ENCODE assay signal across 8 cellular contexts in the genomic region with DNA sequence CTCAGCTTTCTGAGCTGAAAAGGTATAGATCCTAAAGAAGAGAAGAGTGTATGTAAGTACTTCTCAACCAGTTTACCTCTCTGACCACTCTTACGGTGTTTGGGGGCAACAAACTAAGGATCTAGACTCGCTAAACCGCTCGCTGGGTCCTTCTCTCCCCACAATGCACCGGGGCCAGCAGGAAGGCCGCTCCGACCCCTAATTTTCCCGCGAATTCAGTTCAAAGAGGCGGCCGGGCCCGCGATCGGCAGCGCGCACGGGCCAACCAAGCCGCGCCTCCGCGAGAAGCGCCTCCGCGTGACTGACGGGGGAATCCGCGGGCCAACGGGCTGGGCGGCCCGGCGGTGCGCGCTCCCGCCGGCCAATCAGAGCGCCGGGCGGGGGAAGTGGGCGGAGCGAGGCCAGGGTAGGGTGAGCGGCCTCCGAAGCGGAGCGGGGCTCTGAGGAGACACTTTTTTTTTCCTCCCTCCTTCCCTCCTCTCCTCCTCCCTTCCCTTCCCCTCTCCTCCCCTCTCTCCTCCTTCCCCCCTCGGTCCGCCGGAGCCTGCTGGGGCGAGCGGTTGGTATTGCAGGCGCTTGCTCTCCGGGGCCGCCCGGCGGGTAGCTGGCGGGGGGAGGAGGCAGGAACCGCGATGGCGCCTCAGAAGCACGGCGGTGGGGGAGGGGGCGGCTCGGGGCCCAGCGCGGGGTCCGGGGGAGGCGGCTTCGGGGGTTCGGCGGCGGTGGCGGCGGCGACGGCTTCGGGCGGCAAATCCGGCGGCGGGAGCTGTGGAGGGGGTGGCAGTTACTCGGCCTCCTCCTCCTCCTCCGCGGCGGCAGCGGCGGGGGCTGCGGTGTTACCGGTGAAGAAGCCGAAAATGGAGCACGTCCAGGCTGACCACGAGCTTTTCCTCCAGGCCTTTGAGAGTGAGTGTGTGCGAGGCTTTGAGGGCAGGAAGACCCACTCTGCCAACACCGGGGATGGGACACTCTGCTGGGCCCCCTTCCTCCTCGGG. TPM values are rescaled to one million over a fixed set of nuclear protein-coding genes. Genes with fewer than 3 reads are reported as not detected.
DNase-seq lines count a peak whose midpoint lies in the region; ATAC-seq and TF ChIP-seq lines count a peak whose summit lies in the region.
"Not testable (repeated sequence)": the region's sequence is repeated elsewhere in the genome, so short reads cannot be mapped to it uniquely, and the experiment has no call there.

A gene (plus strand): TSS at position 393 of the 995 bp plus-strand sequence. CDS start 240 bp downstream, at position 633.

- in situ Hi-C loops in GM13976 (cut with MboI; ENCODE audit: low sequenced_read_pairs, unreplicated experiment), result not testable (repeated sequence)

- not testable (repeated sequence) for TF ChIP-seq CTCF in GM13976 (IDR thresholded peaks at IDR 0.05; ENCODE audit: borderline replicate concordance, control extremely low read depth, extremely low read depth, insufficient read depth, missing control alignments); heart right ventricle (IDR thresholded peaks at IDR 0.05); tibial artery (IDR thresholded peaks at IDR 0.05)

- DNase-seq in GM13976 (ENCODE audit: low spot score), result peak; percentile 57
- DNase-seq in NCI-H146 treated with DMSO at 0.1 percent for 48 hours (lab: John Stamatoyannopoulos, UW; ENCODE audit: unreplicated experiment), result peak; percentile 84
- peak; percentile 67 to 87 (median 74) for DNase-seq in T-helper 1 cell
- DNase-seq in activated naive CD8-positive, alpha-beta T cell treated with anti-CD3 and anti-CD28 coated beads, Interleukin-2, amount 50 U/mL, for 24 hours, result peak; percentile 86
- peak; percentile 85 to 88 for DNase-seq in heart right ventricle
- peak; percentile 79 for DNase-seq in pons (ENCODE audit: low spot score)
- peak; percentile 76 to 92 for DNase-seq in tibial artery

- peaks cover 31% of the 10 kb centered on the region for H3K4me1 Mint-ChIP-seq in activated naive CD8-positive, alpha-beta T cell treated with anti-CD3 and anti-CD28 coated beads, Interleukin-2, amount 50 U/mL, for 24 hours

- H3K27me3 Mint-ChIP-seq in activated naive CD8-positive, alpha-beta T cell treated with anti-CD3 and anti-CD28 coated beads, Interleukin-2, amount 50 U/mL, for 24 hours, result not testable (repeated sequence)

- H3K36me3 ChIP-seq in heart right ventricle (peaks cover 0 to 21% (median 6%) of the 10 kb centered on the region in 9 donors), tibial artery (peaks cover 0 to 15% (median 0%) of the 10 kb centered on the region in 3 donors)

- H3K36me3 Mint-ChIP-seq in activated naive CD8-positive, alpha-beta T cell treated with anti-CD3 and anti-CD28 coated beads, Interleukin-2, amount 50 U/mL, for 24 hours (ENCODE audit: low read depth), result peaks cover 23% of the 10 kb centered on the region

- H3K9me3 Mint-ChIP-seq in activated naive CD8-positive, alpha-beta T cell treated with anti-CD3 and anti-CD28 coated beads, Interleukin-2, amount 50 U/mL, for 24 hours, result not testable (repeated sequence)

- peak within 1 kb of the TSS; percentile 67 to 92 (median 86) for H3K27ac ChIP-seq in heart right ventricle
- H3K27ac ChIP-seq in tibial artery, result peak within 1 kb of the TSS; percentile 93 to 95

- intact Hi-C loops in heart right ventricle (cut with DNase I), result loop anchor here in 1 of 10 donors (5.0 kb wide), 1 partner anchor 35 kb away; a partner anchor contains a TSS
- intact Hi-C loops in tibial artery (cut with DNase I; ENCODE audit: low total_unique reads), result not testable (repeated sequence)

- not testable (repeated sequence) for H3K9me3 ChIP-seq in heart right ventricle, tibial artery

- H3K4me3 Mint-ChIP-seq in activated naive CD8-positive, alpha-beta T cell treated with anti-CD3 and anti-CD28 coated beads, Interleukin-2, amount 50 U/mL, for 24 hours, result peak within 1 kb of the TSS; percentile 88

- H3K4me1 ChIP-seq in heart right ventricle (peaks cover 2 to 22% (median 13%) of the 10 kb centered on the region in 9 donors), tibial artery (peaks cover 0 to 16% (median 5%) of the 10 kb centered on the region in 4 donors)

- H3K27ac Mint-ChIP-seq in activated naive CD8-positive, alpha-beta T cell treated with anti-CD3 and anti-CD28 coated beads, Interleukin-2, amount 50 U/mL, for 24 hours, result peak within 1 kb of the TSS; percentile 88

- H3K4me3 ChIP-seq in heart right ventricle (peak within 1 kb of the TSS; percentile 70 to 90 (median 80)), tibial artery (peak within 1 kb of the TSS; percentile 96 to 98)

- 1% methylated on average over 74 to 87 of the region's 93 CpGs for WGBS in heart right ventricle, 2 donors

- not testable (repeated sequence) for H3K27me3 ChIP-seq in heart right ventricle, tibial artery

- ATAC-seq in HG02852 (IDR thresholded peaks at IDR 0.05; ENCODE audit: unreplicated experiment) (peak; percentile 85), heart right ventricle (peak; percentile 99 to 100 (median 99))
- peak; percentile 97 for ATAC-seq in activated naive CD8-positive, alpha-beta T cell treated with anti-CD3 and anti-CD28 coated beads, Interleukin-2, amount 50 U/mL, for 24 hours

RNA-seq across cellular contexts. Expression of the gene that starts here (rescaled TPM):
- 10 to 100 TPM; 11.6 to 15.5 (median 14.3) TPM for total RNA-seq in heart right ventricle
- polyA plus RNA-seq in heart right ventricle, result 10 to 100 TPM in 1 of 2 donors, 1 to 10 TPM in 1; 5.1 to 10.9 TPM

Comparison
In these comparisons a context has a peak if more than half of its experiments do, and no peak if none do; other contexts are left out.
1. Peak in every context shown above with its lines: DNase-seq, ATAC-seq, H3K4me3 ChIP-seq and H3K27ac ChIP-seq.